1 cellular context compared by ENCODE assay signal in genomic region chr12:56041579-56042429, GRCh38.
TF ChIP-seq lines count a peak whose summit lies in the region.

TSS of gene RPS26 (plus strand) at chr12:56041918. CDS start at chr12:56042167, 249 bp downstream.

TF ChIP-seq in H1, 55 proteins besides CTCF, POLR2A, EP300 and RAD21 (continued from another document):
- TF ChIP-seq CHD7 (IDR thresholded peaks at IDR 0.05; ENCODE audit: insufficient replicate concordance, low read length): no peak
- TF ChIP-seq CEBPB (IDR thresholded peaks at IDR 0.05; ENCODE audit: low read depth, low read length): no peak
- peak; percentile 68 for TF ChIP-seq MAX (IDR thresholded peaks at IDR 0.05)
- 0 out of 2 replicates have a peak, but pooled peaks have one; percentile 85 for TF ChIP-seq GTF2F1 (IDR thresholded peaks at IDR 0.05; ENCODE audit: borderline replicate concordance, low read depth, low read length)
- no peak for TF ChIP-seq POU5F1 (IDR thresholded peaks at IDR 0.05; ENCODE audit: low read depth, low read length)
- peak; percentile 25 for TF ChIP-seq SAP30 (IDR thresholded peaks at IDR 0.05; ENCODE audit: insufficient read depth, insufficient replicate concordance, low read length)
- no peak for TF ChIP-seq NRF1 (IDR thresholded peaks at IDR 0.05; ENCODE audit: low read depth, low read length)
- TF ChIP-seq TCF12 (IDR thresholded peaks at IDR 0.05; ENCODE audit: low read depth, low read length): peak; percentile 68; the same call in 1 of the 2 replicates
- peak; percentile 87; the same call in 1 of the 2 replicates for TF ChIP-seq GABPA (IDR thresholded peaks at IDR 0.05; ENCODE audit: borderline replicate concordance, insufficient read depth, low read length)
- TF ChIP-seq CHD1 (IDR thresholded peaks at IDR 0.05; ENCODE audit: low read depth, low read length): 0 out of 2 replicates have a peak, but pooled peaks have one; percentile 36
- TF ChIP-seq SP4 (IDR thresholded peaks at IDR 0.05; ENCODE audit: low read length): peak; percentile 81
- TF ChIP-seq RNF2 (IDR thresholded peaks at IDR 0.05; ENCODE audit: borderline replicate concordance, low read depth, low read length, missing control alignments, poor library complexity, severe bottlenecking): no peak
- peak; percentile 96 for TF ChIP-seq PHF8 (conservative IDR thresholded peaks at IDR 0.05; ENCODE audit: low read depth, low read length)
- 0 out of 2 replicates have a peak, but pooled peaks have one; percentile 43 for TF ChIP-seq ATF3 (IDR thresholded peaks at IDR 0.05; ENCODE audit: insufficient read depth, low read depth, low read length)
- TF ChIP-seq KDM5A (IDR thresholded peaks at IDR 0.05; ENCODE audit: low read length): peak; percentile 57
- TF ChIP-seq POLR2AphosphoS5 (IDR thresholded peaks at IDR 0.05; ENCODE audit: low read depth, low read length): peak; percentile 99
- no peak for TF ChIP-seq BCL11A (IDR thresholded peaks at IDR 0.05; ENCODE audit: low read depth in 2 of 2, low read length in 2 of 2)
- no peak for TF ChIP-seq NANOG (IDR thresholded peaks at IDR 0.05; ENCODE audit: insufficient read depth, low read depth, low read length, poor library complexity, severe bottlenecking)
- no peak for TF ChIP-seq SP2 (IDR thresholded peaks at IDR 0.05; ENCODE audit: low read length)
- peak; percentile 98 for TF ChIP-seq TBP (IDR thresholded peaks at IDR 0.05; ENCODE audit: low read depth, low read length)
- peak; percentile 60; the same call in 1 of the 2 replicates for TF ChIP-seq SP1 (IDR thresholded peaks at IDR 0.05; ENCODE audit: low read depth, low read length)
- peak; percentile 94 for TF ChIP-seq CHD2 (IDR thresholded peaks at IDR 0.05; ENCODE audit: low read length)
- TF ChIP-seq ASH2L (IDR thresholded peaks at IDR 0.05; ENCODE audit: low read length): peak; percentile 98
- no peak for TF ChIP-seq MAFK (IDR thresholded peaks at IDR 0.05; ENCODE audit: low read depth, low read length)
- TF ChIP-seq KDM4A (IDR thresholded peaks at IDR 0.05; ENCODE audit: low read depth, low read length, severe bottlenecking): peak; percentile 41
- peak; percentile 98 for TF ChIP-seq TAF1 (IDR thresholded peaks at IDR 0.05; ENCODE audit: low read depth, low read length)
- 0 out of 2 replicates have a peak, but pooled peaks have one; percentile 27 for TF ChIP-seq RBBP5 (IDR thresholded peaks at IDR 0.05; ENCODE audit: borderline replicate concordance, low read depth, low read length)
- no peak for TF ChIP-seq YY1 (IDR thresholded peaks at IDR 0.05; ENCODE audit: low read depth, low read length)
- peak; percentile 98 for TF ChIP-seq TAF7 (optimal IDR thresholded peaks at IDR 0.05; ENCODE audit: borderline replicate concordance, low read depth, low read length)
- peak in 1 of 2 experiments; percentile 14; a peak in 1 of 4 replicates for TF ChIP-seq HDAC2 (IDR thresholded peaks at IDR 0.05; ENCODE audit: borderline replicate concordance in 1 of 2, low read depth in 2 of 2, low read length in 2 of 2)
- TF ChIP-seq SIN3A (conservative IDR thresholded peaks at IDR 0.05 in 1 of 2, IDR thresholded peaks at IDR 0.05 in 1 of 2; ENCODE audit: low read depth in 1 of 2, low read length in 2 of 2): peak in 1 of 2 experiments; percentile 88; a peak in 1 of 4 replicates
- peak; percentile 92 for TF ChIP-seq ATF2 (IDR thresholded peaks at IDR 0.05; ENCODE audit: low read length)
- TF ChIP-seq CREB1 (IDR thresholded peaks at IDR 0.05): peak; percentile 93
- TF ChIP-seq SIX5 (IDR thresholded peaks at IDR 0.05; ENCODE audit: low read depth, low read length): peak; percentile 70
- TF ChIP-seq CTBP2 (IDR thresholded peaks at IDR 0.05; ENCODE audit: borderline replicate concordance, insufficient read depth, insufficient read length, low read length): no peak
- peak; percentile 52 for TF ChIP-seq E2F6 (IDR thresholded peaks at IDR 0.05)
- no peak for TF ChIP-seq CBX8 (IDR thresholded peaks at IDR 0.05; ENCODE audit: borderline replicate concordance, low read depth, low read length)
